Comparison of ENCODE assay signal across 18 cellular contexts in the genomic region with DNA sequence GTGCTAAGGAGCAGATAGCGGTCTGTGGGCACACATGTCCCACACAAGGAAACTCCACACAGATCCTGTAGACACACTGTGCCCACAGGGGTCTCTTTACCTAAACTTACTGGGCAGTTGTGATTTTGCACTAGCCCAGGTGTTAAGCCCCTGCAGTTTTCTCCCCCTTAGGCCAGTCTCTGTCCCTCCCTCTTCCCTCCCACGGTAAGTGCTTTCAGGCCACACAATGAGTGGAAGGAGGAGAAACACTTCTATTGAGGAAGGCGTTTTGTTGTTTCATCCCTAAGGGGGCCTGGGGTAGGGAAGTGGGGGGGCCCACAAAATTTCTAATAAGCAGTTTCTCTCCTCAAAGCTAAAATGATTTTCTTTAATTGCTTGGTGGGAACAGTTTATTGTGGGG.
"Had no signal": no experiment of that assay in that cellular context is flagged by ENCODE, and none has a peak within 500 bp of the region (broad histone marks: within the 10 kb centered on the region; RNA-seq: fewer than 3 reads in every experiment).

No MANE protein-coding gene starts in this region.

- ATAC-seq: activated T-helper 17 cell treated with anti-CD3 and anti-CD28 coated beads, Interleukin-2, amount 50 U/mL, for 72 hours; body of pancreas; effector memory CD8-positive, alpha-beta T cell; left colon; natural killer cell treated with Interleukin-12 subunit alpha and Interleukin-12 subunit beta and Interleukin-15 and Interleukin-18, amount 100 ng/mL, for 72 hours; stimulated activated memory B cell treated with anti-CD40 and anti-IgM and Interleukin-4, amounts not matched to agents 10 μg/mL and 1 μg/mL and 100 μg/mL, for 72 hours had no signal

- H3K36me3 ChIP-seq: thoracic aorta had no signal

- H3K27me3 ChIP-seq: body of pancreas, sigmoid colon, upper lobe of left lung had no signal

- H3K4me3 ChIP-seq: body of pancreas, lung, sigmoid colon, thoracic aorta, upper lobe of left lung had no signal

- DNase-seq: activated CD4-positive, alpha-beta memory T cell treated with anti-CD3 and anti-CD28 coated beads, Interleukin-2, amount 10 ng/mL, durations not matched to agents 7 days and 5 days; activated CD4-positive, alpha-beta T cell treated with anti-CD3 and anti-CD28 coated beads for 48 hours; activated CD4-positive, CD25-positive, alpha-beta regulatory T cell; activated naive CD4-positive, alpha-beta T cell treated with Interleukin-2 at 50 U/mL for 16 hours; activated T-cell treated with anti-CD3 and anti-CD28 coated beads, Interleukin-2, amount 50 U/mL, for 1 hour; body of pancreas; effector memory CD8-positive, alpha-beta T cell; islet precursor cell; left colon; stimulated activated CD4-positive, alpha-beta T cell treated with anti-CD3 and anti-CD28 coated beads, Interleukin-4, amount 100 ng/mL, for 24 hours; T-helper 9 cell; upper lobe of left lung had no signal

- H3K9me3 ChIP-seq: body of pancreas, sigmoid colon, thoracic aorta, upper lobe of left lung had no signal

- H3K4me1 ChIP-seq: body of pancreas, upper lobe of left lung had no signal
